ENCODE assay signal across 8 cellular contexts in the genomic region with DNA sequence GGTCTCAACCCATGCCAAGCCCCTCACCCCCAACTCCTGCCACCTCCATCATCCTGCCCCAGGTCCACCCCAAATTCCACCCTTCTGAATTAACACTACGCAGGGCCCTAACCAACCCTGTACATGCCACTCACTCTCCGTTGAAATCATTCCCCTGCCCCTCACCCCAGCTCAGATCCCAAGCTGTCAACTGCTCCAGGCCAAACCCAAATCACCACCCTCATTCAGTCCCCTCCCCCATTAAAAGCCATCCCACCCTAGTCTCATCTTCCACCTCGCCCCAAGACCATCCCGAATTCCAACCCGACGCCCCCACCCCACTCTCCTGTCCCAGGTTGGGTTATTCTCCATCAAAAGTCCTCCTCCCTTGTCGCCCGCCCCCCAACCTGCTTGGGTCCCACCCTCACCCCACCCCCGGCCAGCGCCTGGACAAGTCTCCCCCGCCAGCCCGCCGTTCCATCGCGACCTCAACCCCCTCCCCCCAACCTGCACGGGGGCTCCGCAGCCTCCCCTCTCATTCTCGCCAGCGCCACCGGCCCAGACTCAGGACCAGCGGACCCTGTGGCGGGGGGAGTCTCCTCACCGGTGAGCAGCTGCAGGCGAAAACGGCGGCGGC. TPM values are rescaled to one million over a fixed set of nuclear protein-coding genes. Genes with fewer than 3 reads are reported as not detected.
DNase-seq lines count a peak whose midpoint lies in the region; ATAC-seq and TF ChIP-seq lines count a peak whose summit lies in the region.

No MANE protein-coding gene starts in this region.

- H3K4me1 Mint-ChIP-seq in activated naive CD8-positive, alpha-beta T cell treated with anti-CD3 and anti-CD28 coated beads for 36 hours = peaks cover 35% of the 10 kb centered on the region
- peaks cover 23% of the 10 kb centered on the region for H3K4me1 Mint-ChIP-seq in stimulated activated effector memory CD8-positive, alpha-beta T cell treated with anti-CD3 and anti-CD28 coated beads, Interleukin-12 subunit alpha, Interleukin-12 subunit beta, amount 100 ng/mL, for 72 hours

- H3K27me3 ChIP-seq in GM23248 (replicated peaks; ENCODE audit: insufficient read depth) (no peaks in the 10 kb centered on the region), iPS-15b (ENCODE audit: control insufficient read depth, insufficient read depth, low read length) (no peaks in the 10 kb centered on the region)

- H3K4me3 Mint-ChIP-seq in activated naive CD8-positive, alpha-beta T cell treated with anti-CD3 and anti-CD28 coated beads for 36 hours = peak overlapping the region; percentile 94
- H3K4me3 Mint-ChIP-seq in stimulated activated effector memory CD8-positive, alpha-beta T cell treated with anti-CD3 and anti-CD28 coated beads, Interleukin-12 subunit alpha, Interleukin-12 subunit beta, amount 100 ng/mL, for 72 hours = peak overlapping the region; percentile 88

- in situ Hi-C loops in GM23248 (cut with MboI) = no loop called here

- DNase-seq in GM23248 = peak; percentile 23
- DNase-seq in activated naive CD8-positive, alpha-beta T cell treated with anti-CD3 and anti-CD28 coated beads for 36 hours = no peak
- no peak for DNase-seq in stimulated activated effector memory CD8-positive, alpha-beta T cell treated with anti-CD3 and anti-CD28 coated beads, Interleukin-12 subunit alpha, Interleukin-12 subunit beta, amount 100 ng/mL, for 72 hours (ENCODE audit: low spot score in 2 of 2)

- H3K27ac ChIP-seq in 22Rv1 = peak overlapping the region; percentile 78
- peak overlapping the region; percentile 59; the same call in 1 of the 2 replicates for H3K27ac ChIP-seq in GM23248

- no peak for ATAC-seq in stimulated activated effector memory CD8-positive, alpha-beta T cell treated with anti-CD3 and anti-CD28 coated beads, Interleukin-12 subunit alpha, Interleukin-12 subunit beta, amount 100 ng/mL, for 72 hours
- ATAC-seq in HG03196 (IDR thresholded peaks at IDR 0.05; ENCODE audit: unreplicated experiment) (no peak), GM19395 (IDR thresholded peaks at IDR 0.05; ENCODE audit: unreplicated experiment) (no peak)
- ATAC-seq in activated CD4-positive, CD25-positive, alpha-beta regulatory T cell treated with anti-CD3 and anti-CD28 coated beads, Interleukin-2, amount 50 U/mL, for 24 hours = no peak

- H3K9ac ChIP-seq in GM23248 = peak overlapping the region; percentile 82
- H3K9ac ChIP-seq in iPS-15b (ENCODE audit: low read depth, low read length) = no peak overlapping the region

- H2AFZ ChIP-seq in GM23248 = peak overlapping the region; percentile 99

- H3K9me2 ChIP-seq in GM23248 (ENCODE audit: insufficient read depth) = no peaks in the 10 kb centered on the region

- peaks cover 20% of the 10 kb centered on the region for H3K4me1 ChIP-seq in GM23248 (ENCODE audit: insufficient read depth)
- H3K4me1 ChIP-seq in iPS-15b (ENCODE audit: control insufficient read depth, insufficient read depth, low read length) = peaks cover 9% of the 10 kb centered on the region

- H3K9me3 ChIP-seq in GM23248 (ENCODE audit: low read depth) = no peaks in the 10 kb centered on the region
- H3K9me3 ChIP-seq in iPS-15b (ENCODE audit: control insufficient read depth, insufficient read depth, low read length) = no peaks in the 10 kb centered on the region

- H3K4me2 ChIP-seq in GM23248 (ENCODE audit: unreplicated experiment) = peak overlapping the region; percentile 91

- 0 to 2% methylated on average over 10 to 27 of the region's 27 CpGs for WGBS in GM23248 (ENCODE audit: low coverage in 1 of 2, low lambda C conversion rate in 2 of 2, missing lambda C conversion rate in 2 of 2), 2 experiments

- no peak for TF ChIP-seq CTCF in 22Rv1 (IDR thresholded peaks at IDR 0.05)

- H3K36me3 Mint-ChIP-seq in activated naive CD8-positive, alpha-beta T cell treated with anti-CD3 and anti-CD28 coated beads for 36 hours = peaks cover 9% of the 10 kb centered on the region
- peaks cover 19% of the 10 kb centered on the region for H3K36me3 Mint-ChIP-seq in stimulated activated effector memory CD8-positive, alpha-beta T cell treated with anti-CD3 and anti-CD28 coated beads, Interleukin-12 subunit alpha, Interleukin-12 subunit beta, amount 100 ng/mL, for 72 hours

- H3K36me3 ChIP-seq in GM23248 (ENCODE audit: low read depth) = no peaks in the 10 kb centered on the region
- H3K36me3 ChIP-seq in iPS-15b (ENCODE audit: control insufficient read depth, insufficient read depth, low read length) = no peaks in the 10 kb centered on the region

- H3K4me3 ChIP-seq in GM23248 = peak overlapping the region; percentile 91
- H3K4me3 ChIP-seq in iPS-15b (ENCODE audit: low read depth, low read length) = peak overlapping the region; percentile 85

- H3K27ac Mint-ChIP-seq in activated naive CD8-positive, alpha-beta T cell treated with anti-CD3 and anti-CD28 coated beads for 36 hours = peak overlapping the region; percentile 88
- peak overlapping the region; percentile 93 for H3K27ac Mint-ChIP-seq in stimulated activated effector memory CD8-positive, alpha-beta T cell treated with anti-CD3 and anti-CD28 coated beads, Interleukin-12 subunit alpha, Interleukin-12 subunit beta, amount 100 ng/mL, for 72 hours

- H3K79me2 ChIP-seq in GM23248 (ENCODE audit: insufficient read depth) = peaks cover 54% of the 10 kb centered on the region

- no peaks in the 10 kb centered on the region for H3K27me3 Mint-ChIP-seq in activated naive CD8-positive, alpha-beta T cell treated with anti-CD3 and anti-CD28 coated beads for 36 hours

- H3K9me3 Mint-ChIP-seq in activated naive CD8-positive, alpha-beta T cell treated with anti-CD3 and anti-CD28 coated beads for 36 hours = no peaks in the 10 kb centered on the region
- H3K9me3 Mint-ChIP-seq in stimulated activated effector memory CD8-positive, alpha-beta T cell treated with anti-CD3 and anti-CD28 coated beads, Interleukin-12 subunit alpha, Interleukin-12 subunit beta, amount 100 ng/mL, for 72 hours = no peaks in the 10 kb centered on the region

- no peaks in the 10 kb centered on the region; the same call in 1 of the 2 replicates for H4K20me1 ChIP-seq in GM23248 (ENCODE audit: insufficient read depth)

- H3F3A ChIP-seq in GM23248 (ENCODE audit: insufficient read depth) = 0 out of 2 replicates have a peak, but pooled peaks cover 5% of the 10 kb centered on the region

RNA-seq across cellular contexts. Expression of gene FAM168A, which starts 0.5 kb away (rescaled TPM):
- 26.4 and 26.7 TPM in 2 replicates for total RNA-seq in GM23248 (2014; rRNA removed; shearing (Covaris generic))
- 8.2 and 9.1 TPM in 2 replicates for polyA plus RNA-seq in GM23248 (2016; fragmentation: Nextera tagmentation; extraction: Ambion mirVana)
- total RNA-seq in activated naive CD8-positive, alpha-beta T cell treated with anti-CD3 and anti-CD28 coated beads for 36 hours = 10 to 100 TPM; 11.3 to 11.7 TPM

RNA-seq across cellular contexts. Expression of gene PLEKHB1, which starts 48.9 kb away (rescaled TPM):
- total RNA-seq in GM23248 (2014; rRNA removed; shearing (Covaris generic)) = not detected in 2 replicates
- polyA plus RNA-seq in GM23248 (2016; fragmentation: Nextera tagmentation; extraction: Ambion mirVana) = not detected in 2 replicates
- 10 to 100 TPM in 1 of 2 experiments, 1 to 10 TPM in 1; 6.8 to 13.3 TPM for total RNA-seq in activated naive CD8-positive, alpha-beta T cell treated with anti-CD3 and anti-CD28 coated beads for 36 hours
